In the genomic region with DNA sequence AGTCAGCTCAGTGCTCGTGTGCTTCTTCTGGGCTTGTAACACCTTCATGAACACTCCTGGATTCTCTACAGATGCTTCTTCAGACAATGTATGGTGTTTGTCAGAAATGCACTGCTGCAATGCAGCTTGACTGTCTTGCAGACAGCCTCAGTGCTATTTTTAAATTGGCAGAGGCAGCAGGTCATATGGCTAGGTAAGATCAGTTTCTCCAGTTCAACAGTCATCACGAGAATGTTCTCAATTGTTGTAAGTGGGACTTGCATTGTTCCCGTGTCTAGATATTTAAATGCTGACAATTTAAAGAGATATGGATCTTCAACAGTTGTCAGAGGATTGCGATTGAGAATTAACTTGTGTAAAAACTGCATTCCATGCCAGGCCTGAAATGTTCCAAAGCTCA, we compare ENCODE assay signal across 24 cellular contexts.
"Had no signal": no experiment of that assay in that cellular context is flagged by ENCODE, and none has a peak within 500 bp of the region (broad histone marks: within the 10 kb centered on the region; RNA-seq: fewer than 3 reads in every experiment).

No MANE protein-coding gene starts in this region.

- ATAC-seq: effector memory CD8-positive, alpha-beta T cell; esophagus mucosa; gastroesophageal sphincter; heart left ventricle; left lung; lower lobe of right lung; mucosa of descending colon had no signal

- H3K27me3 ChIP-seq: colonic mucosa, esophagus squamous epithelium, gastroesophageal sphincter, heart left ventricle, hepatocyte, left lung had no signal

- H3K27ac ChIP-seq: colonic mucosa, epithelial cell of prostate, esophagus squamous epithelium, gastroesophageal sphincter, left lung, lower lobe of right lung had no signal

- H3K9me3 ChIP-seq: colonic mucosa, esophagus squamous epithelium, gastroesophageal sphincter, heart left ventricle, left lung, lower lobe of right lung, mucosa of descending colon had no signal

- H3K36me3 ChIP-seq: colonic mucosa, esophagus squamous epithelium, gastroesophageal sphincter, heart left ventricle, left lung, lower lobe of right lung had no signal

- H3K4me3 ChIP-seq: colonic mucosa, esophagus squamous epithelium, gastroesophageal sphincter, heart left ventricle, hepatocyte, left lung, lower lobe of right lung, mucosa of descending colon had no signal

- DNase-seq: colonic mucosa; cortex of kidney; effector CD8-positive, alpha-beta T cell; effector memory CD8-positive, alpha-beta T cell; endodermal cell; erythroblast; esophagus squamous epithelium; foreskin fibroblast; foreskin melanocyte; heart left ventricle; hypothalamus; immature natural killer cell; islet precursor cell; kidney; kidney glomerular epithelial cell; left lung; lower lobe of right lung; mesenchymal stem cell; mucosa of descending colon; naive B cell had no signal
